ENCODE assay signal across 27 cellular contexts in genomic region chr17:30130121-30130520, GRCh38.
"Had no signal": no experiment of that assay in that cellular context is flagged by ENCODE, and none has a peak within 500 bp of the region (broad histone marks: within the 10 kb centered on the region; RNA-seq: fewer than 3 reads in every experiment).

No MANE protein-coding gene starts in this region.

- H3K4me3 Mint-ChIP-seq: mesothelial cell of epicardium; naive B cell; nephron progenitor cell; stimulated activated effector memory CD8-positive, alpha-beta T cell treated with anti-CD3 and anti-CD28 coated beads, Interleukin-12 subunit alpha, Interleukin-12 subunit beta, amount 100 ng/mL, for 72 hours; type B pancreatic cell had no signal

- H3K36me3 ChIP-seq: prostate gland had no signal

- H3K27ac ChIP-seq: coronary artery, esophagus muscularis mucosa, foreskin keratinocyte, gastroesophageal sphincter, heart left ventricle, hepatocyte, left lung, prostate gland, right atrium auricular region, sigmoid colon, testis, tibial artery had no signal

- H3K27ac Mint-ChIP-seq: mesothelial cell of epicardium; nephron progenitor cell; stimulated activated effector memory CD8-positive, alpha-beta T cell treated with anti-CD3 and anti-CD28 coated beads, Interleukin-12 subunit alpha, Interleukin-12 subunit beta, amount 100 ng/mL, for 72 hours; type B pancreatic cell had no signal

- H3K9me3 ChIP-seq: esophagus muscularis mucosa, gastroesophageal sphincter, heart left ventricle, left lung, mucosa of descending colon, prostate gland, right atrium auricular region, sigmoid colon, testis, tibial artery had no signal

- H3K27me3 ChIP-seq: esophagus muscularis mucosa, foreskin keratinocyte, gastroesophageal sphincter, heart left ventricle, hepatocyte, left lung, right atrium auricular region, sigmoid colon, testis, tibial artery had no signal

- ATAC-seq: foreskin keratinocyte; gastroesophageal sphincter; heart left ventricle; left cardiac atrium; left lung; mucosa of descending colon; stimulated activated effector memory CD8-positive, alpha-beta T cell treated with anti-CD3 and anti-CD28 coated beads, Interleukin-12 subunit alpha, Interleukin-12 subunit beta, amount 100 ng/mL, for 72 hours; stimulated activated naive CD8-positive, alpha-beta T cell treated with anti-CD3 and anti-CD28 coated beads, Interleukin-15, Interleukin-2, amounts not matched to agents 100 U/mL and 50 U/mL, for 24 hours had no signal

- H3K36me3 Mint-ChIP-seq: naive B cell had no signal

- DNase-seq: dermis blood vessel endothelial cell; effector memory CD4-positive, alpha-beta T cell; foreskin keratinocyte; heart left ventricle; left cardiac atrium; left lung; mesenchymal stem cell; mucosa of descending colon; naive B cell; nephron progenitor cell; nucleus accumbens; sigmoid colon; stimulated activated CD4-positive, alpha-beta T cell treated with anti-CD3 and anti-CD28 coated beads, Interleukin-2, amount 100 ng/mL, for 24 hours; stimulated activated CD4-positive, alpha-beta T cell treated with anti-CD3 and anti-CD28 coated beads, Interleukin-4, amount 100 ng/mL, for 24 hours; stimulated activated naive CD8-positive, alpha-beta T cell treated with anti-CD3 and anti-CD28 coated beads, Interleukin-15, Interleukin-2, amounts not matched to agents 100 U/mL and 50 U/mL, for 24 hours; substantia nigra; testis; tibial artery had no signal

- H3K4me1 ChIP-seq: foreskin keratinocyte, prostate gland, right atrium auricular region, testis had no signal

- H3K4me3 ChIP-seq: coronary artery, esophagus muscularis mucosa, gastroesophageal sphincter, heart left ventricle, hepatocyte, left lung, mucosa of descending colon, prostate gland, right atrium auricular region, sigmoid colon, testis, tibial artery had no signal

- H3K4me1 Mint-ChIP-seq: mesothelial cell of epicardium, nephron progenitor cell had no signal

- H3K27me3 Mint-ChIP-seq: naive B cell, type B pancreatic cell had no signal

- H3K9me3 Mint-ChIP-seq: mesothelial cell of epicardium; naive B cell; nephron progenitor cell; stimulated activated effector memory CD8-positive, alpha-beta T cell treated with anti-CD3 and anti-CD28 coated beads, Interleukin-12 subunit alpha, Interleukin-12 subunit beta, amount 100 ng/mL, for 72 hours; type B pancreatic cell had no signal
